In genomic region chr3:196963309-196963953, GRCh38 we compare ENCODE assay signal across 1 cellular context.
TF ChIP-seq lines count a peak whose summit lies in the region.

No MANE protein-coding gene starts in this region.

TF ChIP-seq in HepG2, 621 proteins besides CTCF, POLR2A, EP300 and RAD21 (continued from another document):
- TF ChIP-seq FIP1L1 (IDR thresholded peaks at IDR 0.05; ENCODE audit: borderline replicate concordance, insufficient read depth, low read depth, low read length), result 0 out of 2 replicates have a peak, but pooled peaks have one; percentile 61
- 0 out of 2 replicates have a peak, but pooled peaks have one; percentile 28 for TF ChIP-seq ZNF709 (CRISPR knock-in tag; IDR thresholded peaks at IDR 0.05)
- TF ChIP-seq CAMTA2 (CRISPR knock-in tag; IDR thresholded peaks at IDR 0.05; ENCODE audit: borderline replicate concordance), result 0 out of 2 replicates have a peak, but pooled peaks have one; percentile 38
- peak; percentile 26; the same call in 1 of the 2 replicates for TF ChIP-seq MAX (IDR thresholded peaks at IDR 0.05)
- 0 out of 2 replicates have a peak, but pooled peaks have one; percentile 54 for TF ChIP-seq BRD4 (CRISPR knock-in tag; IDR thresholded peaks at IDR 0.05)
- no peak for TF ChIP-seq PPARG (CRISPR knock-in tag; conservative IDR thresholded peaks at IDR 0.05)
- peak; percentile 73 for TF ChIP-seq RBFOX2 (IDR thresholded peaks at IDR 0.05; ENCODE audit: low read depth, low read length)
- TF ChIP-seq ZNF160 (CRISPR knock-in tag; IDR thresholded peaks at IDR 0.05), result 0 out of 2 replicates have a peak, but pooled peaks have one; percentile 51
- peak; percentile 56; the same call in 1 of the 2 replicates for TF ChIP-seq KLF12 (CRISPR knock-in tag; IDR thresholded peaks at IDR 0.05; ENCODE audit: borderline replicate concordance)
